8 cellular contexts compared by ENCODE assay signal in genomic region chr3:42804113-42804830, GRCh38. TPM values are rescaled to one million over a fixed set of nuclear protein-coding genes. Genes with fewer than 3 reads are reported as not detected.
DNase-seq lines count a peak whose midpoint lies in the region; ATAC-seq, FAIRE-seq and TF ChIP-seq lines count a peak whose summit lies in the region.

TSS of gene HIGD1A (minus strand) at chr3:42804490. CDS start at chr3:42794253, 10,237 bp downstream.

- intact Hi-C loops in cardiac septum (cut with DNase I): no loop called here

- ATAC-seq in HG02840 (IDR thresholded peaks at IDR 0.05; ENCODE audit: low FRiP score, unreplicated experiment): peak; percentile 98
- ATAC-seq in T-cell (replicated peaks in 1 of 4): peak; percentile 99 to 100 (median 99)

- peak within 1 kb of the TSS; percentile 89 to 92 for H3K27ac Mint-ChIP-seq in T-cell
- peak within 1 kb of the TSS; percentile 99 for H3K27ac Mint-ChIP-seq in type B pancreatic cell

- TF ChIP-seq CTCF in type B pancreatic cell (conservative IDR thresholded peaks at IDR 0.05): no peak

- peaks cover 49 to 52% (median 51%) of the 10 kb centered on the region in 3 donors for H3K4me1 Mint-ChIP-seq in T-cell
- peaks cover 32% of the 10 kb centered on the region for H3K4me1 Mint-ChIP-seq in type B pancreatic cell (ENCODE audit: unreplicated experiment)

- WGBS in adipose tissue, 3 donors: 0 to 1% (median 1%) methylated on average over 60 to 63 of the region's 63 CpGs

- H3K36me3 Mint-ChIP-seq in T-cell: no peaks in the 10 kb centered on the region
- peaks cover 20% of the 10 kb centered on the region for H3K36me3 Mint-ChIP-seq in type B pancreatic cell

- peak; percentile 97 for DNase-seq in GM12891 (ENCODE audit: insufficient read length, low spot score)
- DNase-seq in NCI-H1436 treated with DMSO at 0.1 percent for 48 hours (lab: John Stamatoyannopoulos, UW): peak; percentile 26
- DNase-seq in T-cell: peak; percentile 83 to 96 (median 90)
- peak; percentile 99 for DNase-seq in cardiac septum (ENCODE audit: low spot score)
- peak; percentile 97 for DNase-seq in pons (ENCODE audit: low spot score)
- peak; percentile 94 for DNase-seq in type B pancreatic cell (ENCODE audit: extremely low spot score, unreplicated experiment)

- peaks cover 14 to 23% of the 10 kb centered on the region in 2 donors for H3K27me3 Mint-ChIP-seq in T-cell
- peaks cover 29% of the 10 kb centered on the region for H3K27me3 Mint-ChIP-seq in type B pancreatic cell

- peak within 1 kb of the TSS; percentile 88 for H3K27ac ChIP-seq in adipose tissue (ENCODE audit: low read depth, low read length)

- peak; percentile 83 for TF ChIP-seq POLR2A in GM12891 (IDR thresholded peaks at IDR 0.05; ENCODE audit: low read depth, low read length)

- CTCF ChIA-PET in T-cell (lab: Charles Lee): interaction anchor here in 1 of 2 donors (0.7 to 1.1 kb wide), 2 partner anchors 16 to 27 kb away, joined by 3 read pairs; no protein-coding TSS in a partner anchor

- POLR2A ChIA-PET in T-cell (lab: Charles Lee): interaction anchor here (0.5 kb wide), 2 partner anchors 21 to 492 kb away, joined by 3 read pairs; no protein-coding TSS in a partner anchor

- peak within 1 kb of the TSS; percentile 96 to 97 (median 97) for H3K4me3 Mint-ChIP-seq in T-cell
- H3K4me3 Mint-ChIP-seq in type B pancreatic cell: peak within 1 kb of the TSS; percentile 100

- FAIRE-seq in GM12891 (lab: Jason Lieb, UNC): peak; percentile 98

- H3K9me3 Mint-ChIP-seq in T-cell (no peaks in the 10 kb centered on the region), type B pancreatic cell (peaks cover 3% of the 10 kb centered on the region)

TF ChIP-seq in GM12891, 5 proteins besides CTCF, POLR2A, EP300 and RAD21:
- no peak for TF ChIP-seq PAX5 (IDR thresholded peaks at IDR 0.05; ENCODE audit: insufficient read depth, low read length, severe bottlenecking)
- no peak for TF ChIP-seq SPI1 (IDR thresholded peaks at IDR 0.05; ENCODE audit: low read depth, low read length)
- TF ChIP-seq POU2F2 (IDR thresholded peaks at IDR 0.05; ENCODE audit: low read depth, low read length): no peak
- peak; percentile 75 for TF ChIP-seq POLR2AphosphoS5 (IDR thresholded peaks at IDR 0.05; ENCODE audit: low read depth, low read length)
- TF ChIP-seq TAF1 (IDR thresholded peaks at IDR 0.05; ENCODE audit: low read depth, low read length): peak; percentile 68; the same call in 1 of the 2 replicates

RNA-seq across cellular contexts. Expression of gene HIGD1A, which starts in this region (rescaled TPM):
- 115 TPM for polyA plus RNA-seq in GM12891 (2012; ENCODE audit: low read depth, missing spikeins)
- total RNA-seq in T-cell: 10 to 100 TPM; 17.3 to 27.8 (median 24.3) TPM
- 100 to 1,000 TPM in 2 of 3 donors, 10 to 100 TPM in 1; 44.3 to 246 (median 131) TPM for polyA plus RNA-seq in adipose tissue
- 266 TPM for total RNA-seq in cardiac septum
- 100 and 130 TPM in 2 replicates for total RNA-seq in type B pancreatic cell (ENCODE audit: low replicate concordance)

Comparison
In these comparisons a context has a peak if more than half of its experiments do, and no peak if none do; other contexts are left out.
1. Peak in every context shown above with its lines: DNase-seq, ATAC-seq and H3K27ac ChIP-seq.
2. DNase-seq: peak in every context shown above with its lines; median percentile 99 in cardiac septum; 97 in GM12891; 97 in pons; 94 in type B pancreatic cell; 90 in T-cell; 26 in NCI-H1436 treated with DMSO at 0.1 percent for 48 hours.